8 cellular contexts compared by ENCODE assay signal in genomic region chr9:91362212-91362611, GRCh38. TPM values are rescaled to one million over a fixed set of nuclear protein-coding genes. Genes with fewer than 3 reads are reported as not detected.
A peak's percentile ranks its signal among the peaks of the same experiment; 100 is the strongest.
DNase-seq lines count a peak whose midpoint lies in the region; ATAC-seq and TF ChIP-seq lines count a peak whose summit lies in the region.

No MANE protein-coding gene starts in this region.

- peak overlapping the region; percentile 100 for H3K4me3 ChIP-seq in BLaER1

- BruUV-seq in MCF 10A (replicated peaks; lab: Mats Ljungman, UMichigan) = TSS peak; percentile 36

- peaks cover 34% of the 10 kb centered on the region for H3K4me1 Mint-ChIP-seq in MCF 10A (ENCODE audit: insufficient read depth, unreplicated experiment)
- peaks cover 43 to 47% of the 10 kb centered on the region in 2 donors for H3K4me1 Mint-ChIP-seq in natural killer cell treated with Interleukin-12 subunit alpha and Interleukin-12 subunit beta and Interleukin-15 and Interleukin-18, amount 100 ng/mL, for 72 hours (ENCODE audit: low read depth in 2 of 2)

- H3K27ac Mint-ChIP-seq in MCF 10A (ENCODE audit: low read depth, unreplicated experiment) = peak overlapping the region; percentile 98
- H3K27ac Mint-ChIP-seq in natural killer cell treated with Interleukin-12 subunit alpha and Interleukin-12 subunit beta and Interleukin-15 and Interleukin-18, amount 100 ng/mL, for 72 hours = peak overlapping the region; percentile 80 to 88

- H3K27me3 Mint-ChIP-seq in MCF 10A (ENCODE audit: insufficient read depth, unreplicated experiment) = no peaks in the 10 kb centered on the region
- no peaks in the 10 kb centered on the region for H3K27me3 Mint-ChIP-seq in natural killer cell treated with Interleukin-12 subunit alpha and Interleukin-12 subunit beta and Interleukin-15 and Interleukin-18, amount 100 ng/mL, for 72 hours

- CTCF ChIA-PET in MCF 10A (lab: Yijun Ruan, JAX) = interaction anchor here (0.5 to 1.2 kb wide), 3 partner anchors 371 to 447 kb away, joined by 3 to 4 read pairs (median 4); no protein-coding TSS in a partner anchor

- H3K27me3 ChIP-seq in BLaER1 = no peaks in the 10 kb centered on the region

- DNase-seq in MCF 10A (ENCODE audit: unreplicated experiment) = no peak
- DNase-seq in natural killer cell treated with Interleukin-12 subunit alpha and Interleukin-12 subunit beta and Interleukin-15 and Interleukin-18, amount 100 ng/mL, for 72 hours (ENCODE audit: low spot score) = no peak
- no peak for DNase-seq in HPDE6-E6E7 (ENCODE audit: extremely low spot score)
- DNase-seq in activated gamma-delta T cell (lab: John Stamatoyannopoulos, UW) = no peak
- no peak for DNase-seq in stimulated activated CD4-positive, alpha-beta T cell treated with anti-CD3 and anti-CD28 coated beads, Interleukin-4, amount 100 ng/mL, for 1 hour

- peaks cover 17% of the 10 kb centered on the region for H3K36me3 ChIP-seq in BLaER1

- peak overlapping the region; percentile 96; the same call in 1 of the 2 replicates for H3K9ac ChIP-seq in BLaER1

- ATAC-seq in HG03571 (IDR thresholded peaks at IDR 0.05; ENCODE audit: unreplicated experiment) (peak; percentile 3), GM18520 (IDR thresholded peaks at IDR 0.05; ENCODE audit: unreplicated experiment) (no peak)
- no peak for ATAC-seq in natural killer cell treated with Interleukin-12 subunit alpha and Interleukin-12 subunit beta and Interleukin-15 and Interleukin-18, amount 100 ng/mL, for 72 hours

- peak overlapping the region; percentile 98 for H3K4me2 ChIP-seq in BLaER1

- POLR2A ChIA-PET in MCF 10A (lab: Yijun Ruan, JAX) = interaction anchor here (0.8 to 8.3 kb wide), 7 partner anchors 19 to 185 kb away, joined by 3 to 124 read pairs (median 4); partner anchors contain the start of gene NFIL3

- no peak overlapping the region for H3K27ac ChIP-seq in BLaER1

- H3K36me3 Mint-ChIP-seq in MCF 10A (ENCODE audit: insufficient read depth, unreplicated experiment) = peaks cover 21% of the 10 kb centered on the region
- H3K36me3 Mint-ChIP-seq in natural killer cell treated with Interleukin-12 subunit alpha and Interleukin-12 subunit beta and Interleukin-15 and Interleukin-18, amount 100 ng/mL, for 72 hours = no peaks in the 10 kb centered on the region

- peaks cover 26% of the 10 kb centered on the region for H3K9me3 ChIP-seq in BLaER1

- no peak for TF ChIP-seq CTCF in MCF 10A (IDR thresholded peaks at IDR 0.05; ENCODE audit: unreplicated experiment)

- no peaks in the 10 kb centered on the region for H3K9me3 Mint-ChIP-seq in MCF 10A (ENCODE audit: unreplicated experiment)
- no peaks in the 10 kb centered on the region for H3K9me3 Mint-ChIP-seq in natural killer cell treated with Interleukin-12 subunit alpha and Interleukin-12 subunit beta and Interleukin-15 and Interleukin-18, amount 100 ng/mL, for 72 hours

- H3K4me1 ChIP-seq in BLaER1 = peaks cover 23% of the 10 kb centered on the region

- intact Hi-C loops in MCF 10A (cut with micrococcal nuclease) = no loop called here

- peak overlapping the region; percentile 93 for H3K4me3 Mint-ChIP-seq in MCF 10A (ENCODE audit: unreplicated experiment)
- peak overlapping the region; percentile 89 for H3K4me3 Mint-ChIP-seq in natural killer cell treated with Interleukin-12 subunit alpha and Interleukin-12 subunit beta and Interleukin-15 and Interleukin-18, amount 100 ng/mL, for 72 hours

- peaks cover 28% of the 10 kb centered on the region for H4K20me1 ChIP-seq in BLaER1

RNA-seq across cellular contexts. Expression of gene AUH, which starts 0.5 kb away (rescaled TPM):
- total RNA-seq in MCF 10A (2022) = 16.1 and 20.9 TPM in 2 replicates
- total RNA-seq in natural killer cell treated with Interleukin-12 subunit alpha and Interleukin-12 subunit beta and Interleukin-15 and Interleukin-18, amount 100 ng/mL, for 72 hours = 10 to 100 TPM; 19.4 to 25.2 TPM
